Comparison of ENCODE assay signal across 9 cellular contexts in the genomic region with DNA sequence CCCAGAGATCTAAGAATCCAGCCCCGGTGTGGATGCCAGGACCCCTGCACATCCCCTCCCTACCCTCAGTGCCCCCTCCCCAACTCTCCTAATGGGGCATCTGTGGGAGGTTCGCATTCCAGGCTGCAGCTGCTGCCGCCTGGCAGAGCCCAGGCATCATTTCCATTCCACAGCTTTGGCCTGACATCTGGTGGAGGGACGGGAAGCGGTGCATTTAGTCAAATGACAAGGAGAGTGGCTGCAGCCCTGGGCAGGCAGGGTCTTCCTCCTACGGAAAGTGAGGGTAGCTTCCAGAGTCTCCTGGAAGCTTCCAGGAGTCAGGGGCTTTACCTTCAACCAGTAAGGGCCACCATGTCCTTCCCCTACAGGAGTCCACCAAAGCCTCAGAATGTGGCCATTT. TPM values are rescaled to one million over a fixed set of nuclear protein-coding genes. Genes with fewer than 3 reads are reported as not detected.
DNase-seq lines count a peak whose midpoint lies in the region; ATAC-seq and TF ChIP-seq lines count a peak whose summit lies in the region.
"Had no signal": no experiment of that assay in that cellular context is flagged by ENCODE, and none has a peak within 500 bp of the region (broad histone marks: within the 10 kb centered on the region; RNA-seq: fewer than 3 reads in every experiment).

No MANE protein-coding gene starts in this region.

- no peaks in the 10 kb centered on the region for H3K36me3 Mint-ChIP-seq in natural killer cell treated with Interleukin-12 subunit alpha and Interleukin-12 subunit beta and Interleukin-15 and Interleukin-18, amount 100 ng/mL, for 72 hours
- H3K36me3 Mint-ChIP-seq in natural killer cell: no peaks in the 10 kb centered on the region

- H3K36me3 ChIP-seq in transverse colon: no peaks in the 10 kb centered on the region
- H3K36me3 ChIP-seq: tibial nerve had no signal

- TF ChIP-seq POLR2A in transverse colon (IDR thresholded peaks at IDR 0.05): no peak

- no peaks in the 10 kb centered on the region for H3K4me1 Mint-ChIP-seq in natural killer cell treated with Interleukin-12 subunit alpha and Interleukin-12 subunit beta and Interleukin-15 and Interleukin-18, amount 100 ng/mL, for 72 hours (ENCODE audit: low read depth in 2 of 2)
- no peaks in the 10 kb centered on the region for H3K4me1 Mint-ChIP-seq in natural killer cell

- no peaks in the 10 kb centered on the region for H3K9me3 Mint-ChIP-seq in natural killer cell treated with Interleukin-12 subunit alpha and Interleukin-12 subunit beta and Interleukin-15 and Interleukin-18, amount 100 ng/mL, for 72 hours
- H3K9me3 Mint-ChIP-seq in natural killer cell: no peaks in the 10 kb centered on the region

- in situ Hi-C loops in transverse colon (cut with MboI; ENCODE audit: low pct_ligation_motif_present in 1 of 4, low pct_unique_long_range_greater_than_20kb in 1 of 4, low sequenced_read_pairs in 3 of 4): loop anchor here (5.0 to 25.0 kb wide), 4 partner anchors 158 to 323 kb away; no protein-coding TSS in a partner anchor

- H3K4me3 ChIP-seq in transverse colon: no peak overlapping the region
- H3K4me3 ChIP-seq: tibial nerve had no signal

- ATAC-seq in natural killer cell treated with Interleukin-12 subunit alpha and Interleukin-12 subunit beta and Interleukin-15 and Interleukin-18, amount 100 ng/mL, for 72 hours: no peak
- ATAC-seq in natural killer cell (no peak), left ventricle myocardium superior (peak; percentile 19), GM19452 (IDR thresholded peaks at IDR 0.05; ENCODE audit: unreplicated experiment) (no peak), GM18907 (IDR thresholded peaks at IDR 0.05; ENCODE audit: unreplicated experiment) (no peak)

- intact Hi-C loops in natural killer cell (cut with micrococcal nuclease) (loop anchor here (5.0 kb wide), 1 partner anchor 238 kb away; no protein-coding TSS in a partner anchor), left ventricle myocardium superior (cut with micrococcal nuclease) (loop anchor here (10.0 kb wide), 1 partner anchor 240 kb away; no protein-coding TSS in a partner anchor), transverse colon (cut with DNase I; ENCODE audit: low total_unique reads) (loop anchor here (5.0 to 10.0 kb wide), 2 partner anchors 158 to 460 kb away; a partner anchor contains a TSS)

- H3K27me3 ChIP-seq in transverse colon: no peaks in the 10 kb centered on the region

- H3K9me3 ChIP-seq in transverse colon: no peaks in the 10 kb centered on the region

- no peak overlapping the region for H3K27ac Mint-ChIP-seq in natural killer cell treated with Interleukin-12 subunit alpha and Interleukin-12 subunit beta and Interleukin-15 and Interleukin-18, amount 100 ng/mL, for 72 hours
- H3K27ac Mint-ChIP-seq in natural killer cell: no peak overlapping the region

- no peak for TF ChIP-seq EP300 in transverse colon (IDR thresholded peaks at IDR 0.05; ENCODE audit: low read depth)

- H3K4me1 ChIP-seq in transverse colon: peaks cover 0 to 7% (median 0%) of the 10 kb centered on the region in 4 donors

- no peak overlapping the region for H3K4me3 Mint-ChIP-seq in natural killer cell treated with Interleukin-12 subunit alpha and Interleukin-12 subunit beta and Interleukin-15 and Interleukin-18, amount 100 ng/mL, for 72 hours
- no peak overlapping the region for H3K4me3 Mint-ChIP-seq in natural killer cell

- H3K27ac ChIP-seq in transverse colon: no peak overlapping the region
- H3K27ac ChIP-seq: tibial nerve had no signal

- 51% methylated on average over 6 of the region's 6 CpGs; no CpG with 5 or more reads in 1 of the 2 donors for WGBS in transverse colon (ENCODE audit: low coverage in 1 of 2), 2 donors

- TF ChIP-seq CTCF in natural killer cell (IDR thresholded peaks at IDR 0.05) (no peak), transverse colon (IDR thresholded peaks at IDR 0.05) (no peak)

- DNase-seq in natural killer cell treated with Interleukin-12 subunit alpha and Interleukin-12 subunit beta and Interleukin-15 and Interleukin-18, amount 100 ng/mL, for 72 hours (ENCODE audit: low spot score): peak; percentile 13
- DNase-seq in natural killer cell (no peak), SK-N-DZ (ENCODE audit: low spot score) (peak; percentile 54), left ventricle myocardium superior (no peak), transverse colon (no peak), NCI-H2107 (lab: John Stamatoyannopoulos, UW) (no peak)

- peaks cover 10 to 14% of the 10 kb centered on the region in 2 donors for H3K27me3 Mint-ChIP-seq in natural killer cell treated with Interleukin-12 subunit alpha and Interleukin-12 subunit beta and Interleukin-15 and Interleukin-18, amount 100 ng/mL, for 72 hours
- H3K27me3 Mint-ChIP-seq in natural killer cell (ENCODE audit: low read depth in 2 of 2): peaks cover 14 to 16% of the 10 kb centered on the region in 2 donors

RNA-seq across cellular contexts. Expression of a gene that starts 30.8 kb away (rescaled TPM):
- total RNA-seq in natural killer cell treated with Interleukin-12 subunit alpha and Interleukin-12 subunit beta and Interleukin-15 and Interleukin-18, amount 100 ng/mL, for 72 hours: not detected
- total RNA-seq in natural killer cell: not detected
- polyA plus RNA-seq in SK-N-DZ (2014; cell fraction: cytosol; rRNA removed): 0.03 and 0.54 TPM in 2 replicates
- 0.06 and 0.13 TPM in 2 replicates for polyA plus RNA-seq in SK-N-DZ (2014; cell fraction: nucleus; rRNA removed)
- not detected for total RNA-seq in left ventricle myocardium superior
- not detected for total RNA-seq in transverse colon
- total RNA-seq: tibial nerve had no signal

Comparison
In these comparisons a context has a peak if more than half of its experiments do, and no peak if none do; other contexts are left out.
1. DNase-seq: peak in natural killer cell treated with Interleukin-12 subunit alpha and Interleukin-12 subunit beta and Interleukin-15 and Interleukin-18, amount 100 ng/mL, for 72 hours (single experiment) and SK-N-DZ (single experiment); none in natural killer cell (single experiment), left ventricle myocardium superior (single experiment), transverse colon (single experiment) and NCI-H2107 (single experiment).